In the genomic region with DNA sequence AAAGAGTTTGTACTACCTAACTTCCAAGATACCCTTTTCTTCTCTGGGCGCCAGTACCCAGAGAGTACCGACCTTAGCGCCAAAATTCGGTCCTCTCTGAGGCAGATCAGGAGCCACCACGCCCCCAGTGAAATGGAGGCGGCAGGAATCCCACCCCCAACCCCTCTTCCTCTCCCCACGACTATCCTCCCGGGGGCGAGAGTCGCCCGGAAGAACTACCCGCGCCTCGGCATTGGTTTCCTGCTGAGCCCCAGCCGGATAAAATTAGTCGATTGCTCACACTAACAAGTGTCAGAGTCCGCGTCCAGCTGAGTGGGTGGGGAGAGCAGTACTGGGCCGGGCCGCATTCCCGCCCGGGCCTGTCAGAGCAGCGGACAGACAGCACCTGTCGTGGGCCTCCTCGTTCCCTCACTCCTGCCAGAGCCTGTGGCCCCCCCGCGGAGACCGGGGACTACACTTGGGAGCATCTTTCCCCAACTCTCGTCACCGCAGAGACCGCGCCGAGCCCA, we compare ENCODE assay signal across 8 cellular contexts.
DNase-seq lines count a peak whose midpoint lies in the region; ATAC-seq, FAIRE-seq and TF ChIP-seq lines count a peak whose summit lies in the region.

No MANE protein-coding gene starts in this region.

- peak overlapping the region; percentile 66 for H3K4me3 Mint-ChIP-seq in WTC11
- peak overlapping the region; percentile 70 for H3K4me3 Mint-ChIP-seq in dendritic cell treated with granulocyte-macrophage colony-stimulating factor and Interleukin-4, amounts not matched to agents 40 ng/mL and 50 ng/mL, for 4 days

- intact Hi-C loops in A673 (cut with micrococcal nuclease; ENCODE audit: unreplicated experiment): loop anchor here (1.0 to 5.0 kb wide), 2 partner anchors 113 to 152 kb away; partner anchors contain the start of gene SLC16A2
- intact Hi-C loops in dendritic cell treated with granulocyte-macrophage colony-stimulating factor and Interleukin-4, amounts not matched to agents 40 ng/mL and 50 ng/mL, for 4 days (cut with micrococcal nuclease): loop anchor here (10.0 kb wide), 1 partner anchor 251 kb away; no protein-coding TSS in a partner anchor
- intact Hi-C loops in HepG2 (cut with micrococcal nuclease; ENCODE audit: unreplicated experiment): no loop called here

- WGBS in HepG2 (ENCODE audit: low lambda C conversion rate): 4% methylated on average over 15 of the region's 33 CpGs

- no peak for TF ChIP-seq POLR2A in GM18505 (IDR thresholded peaks at IDR 0.05; ENCODE audit: borderline replicate concordance, extremely low read depth, insufficient read depth, insufficient read length)
- TF ChIP-seq POLR2A in HepG2 (IDR thresholded peaks at IDR 0.05; ENCODE audit: insufficient read depth in 1 of 2, low read depth in 2 of 2, low read length in 2 of 2): no peak

- TF ChIP-seq RAD21 in HepG2 (CRISPR knock-in tag; IDR thresholded peaks at IDR 0.05): no peak

- H3K4me1 Mint-ChIP-seq in WTC11: peaks cover 30% of the 10 kb centered on the region
- H3K4me1 Mint-ChIP-seq in dendritic cell treated with granulocyte-macrophage colony-stimulating factor and Interleukin-4, amounts not matched to agents 40 ng/mL and 50 ng/mL, for 4 days (ENCODE audit: low read depth): peaks cover 15% of the 10 kb centered on the region

- peak; percentile 31 for ATAC-seq in GM18505 (IDR thresholded peaks at IDR 0.05; ENCODE audit: unreplicated experiment)
- peak; percentile 15 for ATAC-seq in WTC11
- ATAC-seq in HepG2: peak; percentile 95
- no peak for ATAC-seq in GM18520 (IDR thresholded peaks at IDR 0.05; ENCODE audit: unreplicated experiment)

- H3K27ac Mint-ChIP-seq in WTC11: no peak overlapping the region
- peak overlapping the region; percentile 37 for H3K27ac Mint-ChIP-seq in dendritic cell treated with granulocyte-macrophage colony-stimulating factor and Interleukin-4, amounts not matched to agents 40 ng/mL and 50 ng/mL, for 4 days

- DNase-seq in A673 (ENCODE audit: low spot score) (peak; percentile 86), HT1080 (ENCODE audit: low read depth) (peak; percentile 68), WTC11 (ENCODE audit: low spot score) (peak; percentile 55), HepG2 (ENCODE audit: low spot score) (peak; percentile 1)
- peak; percentile 18 to 34 for DNase-seq in stimulated activated CD4-positive, alpha-beta T cell treated with anti-CD3 and anti-CD28 coated beads, Interleukin-4, amount 100 ng/mL, for 48 hours (ENCODE audit: low read depth in 2 of 2)

- BruUV-seq in A673 (replicated peaks; lab: Mats Ljungman, UMichigan) (no TSS peak), HepG2 (replicated peaks; lab: Mats Ljungman, UMichigan) (no TSS peak)

- H3K4me3 ChIP-seq in A673 (ENCODE audit: low read depth, low read length, poor library complexity, severe bottlenecking) (peak overlapping the region; percentile 47), HepG2 (replicated peaks in 1 of 3; ENCODE audit: insufficient read depth in 1 of 3, low read depth in 2 of 3, low read length in 3 of 3) (peak overlapping the region; percentile 37 to 55 (median 42); a peak in 5 of 6 replicates)

- H3K27ac ChIP-seq in A673 (ENCODE audit: low read depth, low read length, poor library complexity, severe bottlenecking) (peak overlapping the region; percentile 73), HepG2 (ENCODE audit: extremely low read length, insufficient read depth, low read length) (no peak overlapping the region)

- H3K27me3 Mint-ChIP-seq in WTC11 (ENCODE audit: low read depth): no peaks in the 10 kb centered on the region; the same call in 1 of the 2 replicates
- H3K27me3 Mint-ChIP-seq in dendritic cell treated with granulocyte-macrophage colony-stimulating factor and Interleukin-4, amounts not matched to agents 40 ng/mL and 50 ng/mL, for 4 days: peaks cover 3% of the 10 kb centered on the region

- H3K36me3 ChIP-seq in A673 (ENCODE audit: insufficient read depth, low read length, poor library complexity, severe bottlenecking) (no peaks in the 10 kb centered on the region), HepG2 (replicated peaks in 1 of 2; ENCODE audit: control insufficient read depth in 1 of 2, insufficient read depth in 2 of 2, low read length in 2 of 2) (no peaks in the 10 kb centered on the region)

- CTCF ChIA-PET in A673 (lab: Charles Lee) (interaction anchor here (0.6 to 0.8 kb wide), 2 partner anchors 18 to 153 kb away, joined by 3 to 5 read pairs; no protein-coding TSS in a partner anchor), WTC11 (lab: Charles Lee) (interaction anchor here (0.9 to 4.1 kb wide), 14 partner anchors 11 to 210 kb away, joined by 3 to 68 read pairs (median 4); partner anchors contain the start of gene SLC16A2), HepG2 (lab: Yijun Ruan, JAX; ENCODE audit: low intra/inter-chr PET ratio, low total read pairs) (no interaction called here)

- no peaks in the 10 kb centered on the region for H3K79me2 ChIP-seq in HepG2 (ENCODE audit: insufficient read depth, low read length)

- H3K36me3 Mint-ChIP-seq in WTC11: peaks cover 8% of the 10 kb centered on the region
- no peaks in the 10 kb centered on the region for H3K36me3 Mint-ChIP-seq in dendritic cell treated with granulocyte-macrophage colony-stimulating factor and Interleukin-4, amounts not matched to agents 40 ng/mL and 50 ng/mL, for 4 days (ENCODE audit: low read depth)

- no peaks in the 10 kb centered on the region for H3K27me3 ChIP-seq in A673 (replicated peaks; ENCODE audit: insufficient read depth, low read depth, low read length, poor library complexity)
- no peaks in the 10 kb centered on the region for H3K27me3 ChIP-seq in HepG2 (ENCODE audit: control insufficient read depth in 1 of 2, insufficient read depth in 2 of 2, low read length in 2 of 2)

- H3K4me1 ChIP-seq in A673 (ENCODE audit: insufficient read depth, low read length, poor library complexity, severe bottlenecking) (peaks cover 16% of the 10 kb centered on the region), HepG2 (ENCODE audit: insufficient read depth, low read length) (no peaks in the 10 kb centered on the region)

- no peaks in the 10 kb centered on the region for H3K9me3 Mint-ChIP-seq in WTC11
- H3K9me3 Mint-ChIP-seq in dendritic cell treated with granulocyte-macrophage colony-stimulating factor and Interleukin-4, amounts not matched to agents 40 ng/mL and 50 ng/mL, for 4 days: no peaks in the 10 kb centered on the region

- H3K4me2 ChIP-seq in HepG2 (ENCODE audit: low read depth, low read length): peak overlapping the region; percentile 73

- no peak overlapping the region for H2AFZ ChIP-seq in HepG2 (ENCODE audit: low read length)

- no peak for FAIRE-seq in HepG2 (lab: Jason Lieb, UNC)

- H3K9me3 ChIP-seq in A673 (ENCODE audit: low read depth, low read length, poor library complexity, severe bottlenecking) (no peaks in the 10 kb centered on the region), HepG2 (ENCODE audit: low read length) (no peaks in the 10 kb centered on the region)

- H3K9ac ChIP-seq in HepG2 (ENCODE audit: insufficient read depth, low read depth, low read length): no peak overlapping the region

- H4K20me1 ChIP-seq in HepG2 (ENCODE audit: insufficient read depth, low read length): no peaks in the 10 kb centered on the region

- TF ChIP-seq CTCF in A673 (conservative IDR thresholded peaks at IDR 0.05; ENCODE audit: low read depth, low read length): no peak
- no peak for TF ChIP-seq CTCF in WTC11 (IDR thresholded peaks at IDR 0.05)
- TF ChIP-seq CTCF in HepG2 (CRISPR knock-in tag; IDR thresholded peaks at IDR 0.05): no peak

- POLR2A ChIA-PET in A673 (lab: Charles Lee; ENCODE audit: low non-redundant PET): interaction anchor here (0.6 to 0.7 kb wide), 2 partner anchors 16 to 21 kb away, joined by 3 to 6 read pairs; no protein-coding TSS in a partner anchor
- POLR2A ChIA-PET in WTC11 (lab: Charles Lee): no interaction called here
- POLR2A ChIA-PET in HepG2 (lab: Yijun Ruan, JAX): no interaction called here

- TF ChIP-seq EP300 in HepG2 (IDR thresholded peaks at IDR 0.05; ENCODE audit: low read depth in 2 of 2, low read length in 2 of 2) (no peak), HepG2 (CRISPR knock-in tag; IDR thresholded peaks at IDR 0.05; ENCODE audit: borderline replicate concordance) (no peak)

- in situ Hi-C loops in HepG2 (cut with HindIII; ENCODE audit: extremely low pct_ligation_motif_present, low pct_unique_long_range_greater_than_20kb): no loop called here

TF ChIP-seq in WTC11, 78 proteins besides CTCF, POLR2A, EP300 and RAD21:
- TF ChIP-seq ZNF396 (CRISPR knock-in tag; IDR thresholded peaks at IDR 0.05; ENCODE audit: borderline replicate concordance) (no peak), ZNF671 (CRISPR knock-in tag; IDR thresholded peaks at IDR 0.05) (no peak), NR2C2 (CRISPR knock-in tag; IDR thresholded peaks at IDR 0.05) (no peak), NFYB (CRISPR knock-in tag; conservative IDR thresholded peaks at IDR 0.05; ENCODE audit: low read depth) (no peak), ZBTB21 (CRISPR knock-in tag; IDR thresholded peaks at IDR 0.05; ENCODE audit: borderline replicate concordance) (no peak), ZNF232 (CRISPR knock-in tag; IDR thresholded peaks at IDR 0.05) (no peak), ZMAT4 (CRISPR knock-in tag; IDR thresholded peaks at IDR 0.05) (no peak)

TF ChIP-seq in HepG2, 621 proteins besides CTCF, POLR2A, EP300 and RAD21 (continues in another document):
- TF ChIP-seq SKI (IDR thresholded peaks at IDR 0.05; ENCODE audit: partially characterized antibody) (no peak), NR2C2 (CRISPR knock-in tag; IDR thresholded peaks at IDR 0.05; ENCODE audit: borderline replicate concordance) (peak; percentile 81), HOXA7 (CRISPR knock-in tag; IDR thresholded peaks at IDR 0.05) (no peak), ZNF772 (CRISPR knock-in tag; IDR thresholded peaks at IDR 0.05) (no peak), SMAD1 (CRISPR knock-in tag; IDR thresholded peaks at IDR 0.05; ENCODE audit: borderline replicate concordance, low read depth) (no peak), ZKSCAN8 (CRISPR knock-in tag; IDR thresholded peaks at IDR 0.05; ENCODE audit: borderline replicate concordance) (no peak)
- TF ChIP-seq, protein P1, sequence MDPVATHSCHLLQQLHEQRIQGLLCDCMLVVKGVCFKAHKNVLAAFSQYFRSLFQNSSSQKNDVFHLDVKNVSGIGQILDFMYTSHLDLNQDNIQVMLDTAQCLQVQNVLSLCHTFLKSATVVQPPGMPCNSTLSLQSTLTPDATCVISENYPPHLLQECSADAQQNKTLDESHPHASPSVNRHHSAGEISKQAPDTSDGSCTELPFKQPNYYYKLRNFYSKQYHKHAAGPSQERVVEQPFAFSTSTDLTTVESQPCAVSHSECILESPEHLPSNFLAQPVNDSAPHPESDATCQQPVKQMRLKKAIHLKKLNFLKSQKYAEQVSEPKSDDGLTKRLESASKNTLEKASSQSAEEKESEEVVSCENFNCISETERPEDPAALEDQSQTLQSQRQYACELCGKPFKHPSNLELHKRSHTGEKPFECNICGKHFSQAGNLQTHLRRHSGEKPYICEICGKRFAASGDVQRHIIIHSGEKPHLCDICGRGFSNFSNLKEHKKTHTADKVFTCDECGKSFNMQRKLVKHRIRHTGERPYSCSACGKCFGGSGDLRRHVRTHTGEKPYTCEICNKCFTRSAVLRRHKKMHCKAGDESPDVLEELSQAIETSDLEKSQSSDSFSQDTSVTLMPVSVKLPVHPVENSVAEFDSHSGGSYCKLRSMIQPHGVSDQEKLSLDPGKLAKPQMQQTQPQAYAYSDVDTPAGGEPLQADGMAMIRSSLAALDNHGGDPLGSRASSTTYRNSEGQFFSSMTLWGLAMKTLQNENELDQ (CRISPR knock-in tag; IDR thresholded peaks at IDR 0.05; ENCODE audit: borderline replicate concordance): no peak

Comparison
In these comparisons a context has a peak if more than half of its experiments do, and no peak if none do; other contexts are left out.
1. DNase-seq: peak in every context shown above with its lines; median percentile 86 in A673; 68 in HT1080; 55 in WTC11; 26 in stimulated activated CD4-positive, alpha-beta T cell treated with anti-CD3 and anti-CD28 coated beads, Interleukin-4, amount 100 ng/mL, for 48 hours; 1 in HepG2.